23 cellular contexts compared by ENCODE assay signal in the genomic region with DNA sequence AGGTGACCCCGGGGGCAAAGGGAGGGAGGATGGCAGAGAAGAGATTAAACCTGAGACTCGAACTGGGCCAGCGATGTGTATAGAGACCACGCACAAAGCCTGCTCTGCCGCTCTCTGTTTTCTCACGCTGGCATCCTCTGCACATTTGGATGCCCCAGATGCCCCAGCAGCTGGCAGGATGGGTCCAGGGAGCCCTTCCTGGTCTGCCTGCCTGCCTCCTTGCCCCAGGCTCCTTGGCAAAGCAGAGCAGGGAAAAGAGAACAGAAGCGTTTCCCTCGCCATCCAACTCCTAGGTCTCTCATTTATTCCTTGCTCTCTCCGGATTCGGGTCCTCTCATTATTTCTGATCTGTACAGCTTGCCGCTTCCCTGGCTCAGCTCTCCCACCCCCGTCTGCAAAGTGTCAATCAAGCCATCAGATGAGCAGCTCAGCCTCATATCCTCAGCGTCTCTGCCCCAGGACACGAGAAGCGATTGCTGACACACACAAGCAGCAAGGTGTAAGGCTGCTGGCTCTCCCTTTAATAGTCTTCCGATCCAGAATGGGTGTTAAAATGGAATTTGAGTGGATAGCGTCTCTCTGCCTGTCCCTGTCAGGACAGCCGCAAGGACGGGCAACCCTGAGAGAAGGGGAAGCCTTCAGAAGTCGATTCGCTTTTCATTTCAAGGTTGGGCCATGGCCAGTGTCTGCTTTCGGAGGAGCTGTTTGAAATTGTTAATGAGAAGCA. TPM values are rescaled to one million over a fixed set of nuclear protein-coding genes. Genes with fewer than 3 reads are reported as not detected.
DNase-seq lines count a peak whose midpoint lies in the region; ATAC-seq, FAIRE-seq and TF ChIP-seq lines count a peak whose summit lies in the region.
"Had no signal": no experiment of that assay in that cellular context is flagged by ENCODE, and none has a peak within 500 bp of the region (broad histone marks: within the 10 kb centered on the region; RNA-seq: fewer than 3 reads in every experiment).

No MANE protein-coding gene starts in this region.

- no peak overlapping the region for H3K4me3 Mint-ChIP-seq in astrocyte (ENCODE audit: unreplicated experiment)
- H3K4me3 Mint-ChIP-seq: activated naive CD8-positive, alpha-beta T cell treated with anti-CD3 and anti-CD28 coated beads, Interleukin-2, amount 10 ng/mL, durations not matched to agents 7 days and 5 days; activated T-helper 1 cell treated with anti-CD3 and anti-CD28 coated beads, Interleukin-12 subunit alpha, Interleukin-12 subunit beta, Interleukin-2, Interleukin-4 antibody, amounts not matched to agents 30 ng/mL and 10 ng/mL and 1 ng/mL, durations not matched to agents 14 hours and 24 hours and 36 hours; CD4-positive, alpha-beta memory T cell had no signal

- H4K20me1 ChIP-seq in astrocyte (ENCODE audit: insufficient read depth, low read length) = no peaks in the 10 kb centered on the region
- H4K20me1 ChIP-seq in keratinocyte (ENCODE audit: control insufficient read depth, extremely low read depth, insufficient read depth, low read length) = no peaks in the 10 kb centered on the region
- no peaks in the 10 kb centered on the region for H4K20me1 ChIP-seq in GM23248 (ENCODE audit: insufficient read depth)

- H3K27me3 ChIP-seq in A673 (replicated peaks; ENCODE audit: insufficient read depth, low read depth, low read length, poor library complexity) (no peaks in the 10 kb centered on the region), HUES64 (ENCODE audit: insufficient read depth, low read length) (no peaks in the 10 kb centered on the region), astrocyte (ENCODE audit: insufficient read depth, low read length) (peaks cover 41% of the 10 kb centered on the region), keratinocyte (ENCODE audit: control insufficient read depth, extremely low read depth, insufficient read depth, low read length) (peaks cover 44% of the 10 kb centered on the region), GM23248 (replicated peaks; ENCODE audit: insufficient read depth) (peaks cover 57% of the 10 kb centered on the region)

- H3K4me2 ChIP-seq in astrocyte (ENCODE audit: low read length) = peak overlapping the region; percentile 23
- H3K4me2 ChIP-seq in keratinocyte (ENCODE audit: control insufficient read depth, extremely low read depth, insufficient read depth, low read depth, low read length) = peak overlapping the region; percentile 17
- H3K4me2 ChIP-seq in GM23248 (ENCODE audit: unreplicated experiment) = no peak overlapping the region

- H3K27me3 Mint-ChIP-seq in astrocyte (ENCODE audit: low read depth, unreplicated experiment) = peaks cover 10% of the 10 kb centered on the region

- peaks cover 14% of the 10 kb centered on the region for H3K4me1 Mint-ChIP-seq in astrocyte (ENCODE audit: low read depth, unreplicated experiment)
- H3K4me1 Mint-ChIP-seq: CD4-positive, alpha-beta memory T cell had no signal

- 59% methylated on average over 22 of the region's 22 CpGs for WGBS in HUES64
- WGBS in GM23248 (ENCODE audit: low coverage in 1 of 2, low lambda C conversion rate in 2 of 2, missing lambda C conversion rate in 2 of 2), 2 experiments = 16 to 19% methylated on average over 19 to 22 of the region's 22 CpGs

- no peak overlapping the region for H3K4me3 ChIP-seq in A673 (ENCODE audit: low read depth, low read length, poor library complexity, severe bottlenecking)
- no peak overlapping the region for H3K4me3 ChIP-seq in HUES64 (ENCODE audit: low read length)
- H3K4me3 ChIP-seq in astrocyte (ENCODE audit: insufficient read depth, low read depth, low read length) = no peak overlapping the region
- no peak overlapping the region for H3K4me3 ChIP-seq in keratinocyte (ENCODE audit: control insufficient read depth in 2 of 3, extremely low read depth in 1 of 3, insufficient read depth in 2 of 3, low read depth in 1 of 3, low read length in 3 of 3)
- H3K4me3 ChIP-seq in GM23248 = no peak overlapping the region

- H3K9ac ChIP-seq in HUES64 (ENCODE audit: low read depth, low read length) (peak overlapping the region; percentile 38; the same call in 1 of the 2 replicates), astrocyte (ENCODE audit: low read length) (no peak overlapping the region), keratinocyte (ENCODE audit: control insufficient read depth, extremely low read depth, insufficient read depth, low read length) (no peak overlapping the region), GM23248 (no peak overlapping the region)

- H3K9me3 Mint-ChIP-seq in astrocyte (ENCODE audit: unreplicated experiment) = peaks cover 14% of the 10 kb centered on the region

- H3K4me1 ChIP-seq in A673 (ENCODE audit: insufficient read depth, low read length, poor library complexity, severe bottlenecking) = peaks cover 50% of the 10 kb centered on the region
- H3K4me1 ChIP-seq in HUES64 (ENCODE audit: insufficient read depth, low read length) = peaks cover 57% of the 10 kb centered on the region
- peaks cover 15% of the 10 kb centered on the region for H3K4me1 ChIP-seq in astrocyte (ENCODE audit: insufficient read depth, low read length)
- peaks cover 16% of the 10 kb centered on the region for H3K4me1 ChIP-seq in keratinocyte (ENCODE audit: control insufficient read depth, extremely low read depth, insufficient read depth, low read length)
- peaks cover 6% of the 10 kb centered on the region for H3K4me1 ChIP-seq in GM23248 (ENCODE audit: insufficient read depth)

- dilution Hi-C loops in keratinocyte (cut with MboI; ENCODE audit: extremely low pct_ligation_motif_present, low sequenced_read_pairs) = no loop called here

- in situ Hi-C loops in GM23248 (cut with MboI) = no loop called here

- no TSS peak for BruUV-seq in A673 (replicated peaks; lab: Mats Ljungman, UMichigan)

- H3F3A ChIP-seq in GM23248 (ENCODE audit: insufficient read depth) = peaks cover 8% of the 10 kb centered on the region

- no peaks in the 10 kb centered on the region for H3K9me1 ChIP-seq in keratinocyte (ENCODE audit: control insufficient read depth, extremely low read depth, insufficient read depth, low read length)

- DNase-seq in A673 (ENCODE audit: low spot score) = no peak
- no peak for DNase-seq in astrocyte (ENCODE audit: low read depth)
- DNase-seq in keratinocyte (ENCODE audit: low read depth, low spot score) = no peak
- DNase-seq in GM23248 = no peak
- no peak for DNase-seq in HuH-7 (ENCODE audit: low spot score)
- DNase-seq in pons (ENCODE audit: low spot score) = no peak
- DNase-seq: activated CD4-positive, CD25-positive, alpha-beta regulatory T cell treated with anti-CD3 and anti-CD28 coated beads, Interleukin-2, amount 50 U/mL, for 72 hours; activated naive CD8-positive, alpha-beta T cell treated with anti-CD3 and anti-CD28 coated beads, Interleukin-2, amount 10 ng/mL, durations not matched to agents 7 days and 5 days; CD4-positive, alpha-beta memory T cell; DMS53; hippocampal formation; Kasumi-1; NCI-H1092 treated with DMSO at 0.1 percent for 48 hours; NCI-H2107; T-helper 9 cell had no signal

- H3K36me3 ChIP-seq in A673 (ENCODE audit: insufficient read depth, low read length, poor library complexity, severe bottlenecking) (no peaks in the 10 kb centered on the region), HUES64 (ENCODE audit: insufficient read depth, low read length) (no peaks in the 10 kb centered on the region), astrocyte (ENCODE audit: insufficient read depth, low read length) (no peaks in the 10 kb centered on the region), keratinocyte (ENCODE audit: control insufficient read depth in 2 of 2, extremely low read depth in 1 of 2, insufficient read depth in 2 of 2, low read length in 2 of 2) (no peaks in the 10 kb centered on the region), GM23248 (ENCODE audit: low read depth) (0 out of 2 replicates have a peak, but pooled peaks cover 3% of the 10 kb centered on the region)
- H3K36me3 ChIP-seq: neutrophil had no signal

- no peaks in the 10 kb centered on the region for H3K9me2 ChIP-seq in GM23248 (ENCODE audit: insufficient read depth)

- H3K79me2 ChIP-seq in astrocyte (ENCODE audit: insufficient read depth, low read length) = no peaks in the 10 kb centered on the region
- no peaks in the 10 kb centered on the region for H3K79me2 ChIP-seq in keratinocyte (ENCODE audit: control insufficient read depth, insufficient read depth, low read length)
- H3K79me2 ChIP-seq in GM23248 (ENCODE audit: insufficient read depth) = no peaks in the 10 kb centered on the region

- H3K27ac Mint-ChIP-seq in astrocyte (ENCODE audit: unreplicated experiment) = no peak overlapping the region
- H3K27ac Mint-ChIP-seq: activated naive CD8-positive, alpha-beta T cell treated with anti-CD3 and anti-CD28 coated beads, Interleukin-2, amount 10 ng/mL, durations not matched to agents 7 days and 5 days; activated T-helper 1 cell treated with anti-CD3 and anti-CD28 coated beads, Interleukin-12 subunit alpha, Interleukin-12 subunit beta, Interleukin-2, Interleukin-4 antibody, amounts not matched to agents 30 ng/mL and 10 ng/mL and 1 ng/mL, durations not matched to agents 14 hours and 24 hours and 36 hours; CD4-positive, alpha-beta memory T cell had no signal

- no peak for ATAC-seq in GM21390 (IDR thresholded peaks at IDR 0.05; ENCODE audit: unreplicated experiment)

- TF ChIP-seq CTCF in A673 (conservative IDR thresholded peaks at IDR 0.05; ENCODE audit: low read depth, low read length) (no peak), astrocyte (IDR thresholded peaks at IDR 0.05; ENCODE audit: insufficient read depth, low read depth, low read length) (no peak), keratinocyte (optimal IDR thresholded peaks at IDR 0.05 in 1 of 3, IDR thresholded peaks at IDR 0.05 in 1 of 3, conservative IDR thresholded peaks at IDR 0.05 in 1 of 3; ENCODE audit: extremely low read depth in 1 of 3, insufficient read depth in 2 of 3, low read length in 3 of 3) (no peak)

- H2AFZ ChIP-seq in astrocyte (ENCODE audit: low read depth, low read length) (no peak overlapping the region), keratinocyte (ENCODE audit: control insufficient read depth, low read length) (no peak overlapping the region), GM23248 (no peak overlapping the region)

- FAIRE-seq in astrocyte (lab: Jason Lieb, UNC) = no peak
- no peak for FAIRE-seq in keratinocyte (lab: Jason Lieb, UNC)
- FAIRE-seq: endothelial cell of umbilical vein had no signal

- peaks cover 3% of the 10 kb centered on the region for H3K36me3 Mint-ChIP-seq in astrocyte (ENCODE audit: low read depth, unreplicated experiment)

- POLR2A ChIA-PET in A673 (lab: Charles Lee; ENCODE audit: low non-redundant PET) = no interaction called here

- intact Hi-C loops in A673 (cut with micrococcal nuclease; ENCODE audit: unreplicated experiment) = no loop called here

- H3K27ac ChIP-seq in A673 (ENCODE audit: low read depth, low read length, poor library complexity, severe bottlenecking) = peak overlapping the region; percentile 65
- H3K27ac ChIP-seq in HUES64 (ENCODE audit: low read depth, low read length) = peak overlapping the region; percentile 80
- no peak overlapping the region for H3K27ac ChIP-seq in astrocyte (ENCODE audit: low read depth, low read length)
- no peak overlapping the region for H3K27ac ChIP-seq in keratinocyte (ENCODE audit: control insufficient read depth, insufficient read depth, low read length)
- H3K27ac ChIP-seq in GM23248 = no peak overlapping the region
- H3K27ac ChIP-seq: neutrophil had no signal

- CTCF ChIA-PET in A673 (lab: Charles Lee) = interaction anchor here (0.7 kb wide), 1 partner anchor 184 kb away, joined by 4 read pairs; no protein-coding TSS in a partner anchor

- H3K9me3 ChIP-seq in A673 (ENCODE audit: low read depth, low read length, poor library complexity, severe bottlenecking) = peaks cover 9% of the 10 kb centered on the region
- H3K9me3 ChIP-seq in HUES64 (ENCODE audit: insufficient read depth, low read depth, low read length) = peaks cover 8% of the 10 kb centered on the region
- peaks cover 20% of the 10 kb centered on the region for H3K9me3 ChIP-seq in astrocyte (ENCODE audit: insufficient read depth, low read depth, low read length)
- peaks cover 3% of the 10 kb centered on the region for H3K9me3 ChIP-seq in keratinocyte (ENCODE audit: control insufficient read depth, low read depth, low read length)
- H3K9me3 ChIP-seq in GM23248 (ENCODE audit: low read depth) = peaks cover 9% of the 10 kb centered on the region
- H3K9me3 ChIP-seq: neutrophil had no signal

RNA-seq across cellular contexts. Expression of a gene that starts 5.0 kb away (rescaled TPM):
- total RNA-seq in A673 (2021) = 7.8 and 8.8 TPM in 2 replicates
- 21.1 TPM for polyA plus RNA-seq in HUES64 (2013, experiment 1 of 2)
- 21.7 TPM for polyA plus RNA-seq in HUES64 (2013, experiment 2 of 2)
- total RNA-seq in astrocyte = 1.8 and 2.6 TPM in 2 replicates
- 0.03 to 0.15 TPM in 2 of 3 replicates, not detected in the other for polyA plus RNA-seq in keratinocyte
- polyA plus RNA-seq in keratinocyte (2011; ENCODE audit: low read depth) = not detected
- polyA plus RNA-seq in keratinocyte (2011; cell fraction: cytosol; rRNA removed) = not detected in 2 replicates
- polyA plus RNA-seq in keratinocyte (2011; cell fraction: nucleus; rRNA removed) = 0.28 and 0.60 TPM in 2 replicates
- 0.35 TPM in 1 of 2 replicates, not detected in the other for polyA plus RNA-seq in keratinocyte (2012; ENCODE audit: low replicate concordance)
- 0.49 to 1.4 TPM in 2 of 3 replicates, not detected in the other for polyA minus RNA-seq in keratinocyte
- not detected for polyA minus RNA-seq in keratinocyte (2011; cell fraction: cytosol; rRNA and poly(A)+ RNA removed)
- 0.95 and 2.3 TPM in 2 replicates for polyA minus RNA-seq in keratinocyte (2011; cell fraction: nucleus; rRNA and poly(A)+ RNA removed)
- total RNA-seq in GM23248 (2014; rRNA removed; shearing (Covaris generic)) = not detected in 2 replicates
- not detected in 2 replicates for polyA plus RNA-seq in GM23248 (2016; fragmentation: Nextera tagmentation; extraction: Ambion mirVana)

RNA-seq across cellular contexts. Expression of a gene that starts 32.1 kb away (rescaled TPM):
- total RNA-seq in A673 (2021) (1.5 and 2.6 TPM in 2 replicates), astrocyte (not detected in 2 replicates)
- polyA plus RNA-seq in HUES64 (2013, experiment 1 of 2) = 4.5 TPM
- 4.8 TPM for polyA plus RNA-seq in HUES64 (2013, experiment 2 of 2)
- polyA plus RNA-seq in keratinocyte (not detected in 3 replicates), GM23248 (2016; fragmentation: Nextera tagmentation; extraction: Ambion mirVana) (not detected in 2 replicates)
- not detected for polyA plus RNA-seq in keratinocyte (2011; ENCODE audit: low read depth)
- polyA plus RNA-seq in keratinocyte (2011; cell fraction: cytosol; rRNA removed) = not detected in 2 replicates
- not detected in 2 replicates for polyA plus RNA-seq in keratinocyte (2011; cell fraction: nucleus; rRNA removed)
- polyA plus RNA-seq in keratinocyte (2012; ENCODE audit: low replicate concordance) = not detected in 2 replicates
- polyA minus RNA-seq in keratinocyte = not detected in 3 replicates
- not detected for polyA minus RNA-seq in keratinocyte (2011; cell fraction: cytosol; rRNA and poly(A)+ RNA removed)
- not detected in 2 replicates for polyA minus RNA-seq in keratinocyte (2011; cell fraction: nucleus; rRNA and poly(A)+ RNA removed)
- total RNA-seq in GM23248 (2014; rRNA removed; shearing (Covaris generic)) = not detected in 2 replicates
- total RNA-seq: activated CD8-positive, alpha-beta memory T cell treated with anti-CD3 and anti-CD28 coated beads for 36 hours; activated naive CD8-positive, alpha-beta T cell treated with anti-CD3 and anti-CD28 coated beads, Interleukin-2, amount 10 ng/mL, durations not matched to agents 7 days and 5 days; activated T-helper 1 cell treated with anti-CD3 and anti-CD28 coated beads, Interleukin-12 subunit alpha, Interleukin-12 subunit beta, Interleukin-2, Interleukin-4 antibody, amounts not matched to agents 30 ng/mL and 10 ng/mL and 1 ng/mL, durations not matched to agents 14 hours and 24 hours and 36 hours; CD4-positive, alpha-beta memory T cell; endothelial cell of umbilical vein; SK-MEL-5 had no signal
- polyA plus RNA-seq: AG04450, endothelial cell of umbilical vein had no signal

Comparison
In these comparisons a context has a peak if more than half of its experiments do, and no peak if none do; other contexts are left out.
1. H3K27ac ChIP-seq: peak in A673 (single experiment) and HUES64 (single experiment); none in astrocyte (single experiment), keratinocyte (single experiment) and GM23248 (single experiment).